9 cellular contexts compared by ENCODE assay signal in the genomic region with DNA sequence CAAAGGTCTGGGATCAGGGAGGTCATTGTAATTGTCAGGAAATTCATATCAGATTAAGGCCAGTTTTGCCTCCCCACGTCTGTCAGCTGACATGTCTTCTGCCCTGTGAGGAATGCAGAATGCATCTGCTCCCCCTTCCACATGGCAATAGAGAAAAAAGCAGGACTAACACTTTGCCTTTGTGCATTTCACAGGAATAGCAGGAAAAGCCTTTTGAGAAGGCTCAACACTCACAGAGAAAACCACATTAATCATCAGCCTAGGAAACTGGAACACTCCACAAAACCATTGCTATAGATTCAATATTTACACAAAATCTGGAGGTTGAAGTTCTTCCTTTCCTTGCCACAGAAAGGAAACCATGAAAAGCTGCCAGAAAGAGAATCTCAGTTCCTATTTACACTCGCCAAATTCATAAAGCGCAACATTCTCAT.
DNase-seq lines count a peak whose midpoint lies in the region; ATAC-seq and TF ChIP-seq lines count a peak whose summit lies in the region.
"Had no signal": no experiment of that assay in that cellular context is flagged by ENCODE, and none has a peak within 500 bp of the region (broad histone marks: within the 10 kb centered on the region; RNA-seq: fewer than 3 reads in every experiment).

No MANE protein-coding gene starts in this region.

- no peak overlapping the region for H3K4me3 ChIP-seq in A673 (ENCODE audit: low read depth, low read length, poor library complexity, severe bottlenecking)

- POLR2A ChIA-PET in A673 (lab: Charles Lee; ENCODE audit: low non-redundant PET) = no interaction called here

- ATAC-seq in GM21423 (IDR thresholded peaks at IDR 0.05; ENCODE audit: unreplicated experiment) = peak; percentile 29
- ATAC-seq in HG02763 (IDR thresholded peaks at IDR 0.05; ENCODE audit: unreplicated experiment) = no peak

- no peaks in the 10 kb centered on the region for H3K9me3 ChIP-seq in A673 (ENCODE audit: low read depth, low read length, poor library complexity, severe bottlenecking)

- TF ChIP-seq CTCF in A673 (conservative IDR thresholded peaks at IDR 0.05; ENCODE audit: low read depth, low read length) = no peak

- H3K4me1 ChIP-seq in A673 (ENCODE audit: insufficient read depth, low read length, poor library complexity, severe bottlenecking) = peaks cover 28% of the 10 kb centered on the region

- CTCF ChIA-PET in A673 (lab: Charles Lee) = interaction anchor here (0.5 kb wide), 1 partner anchor 325 kb away, joined by 5 read pairs; no protein-coding TSS in a partner anchor

- H3K36me3 ChIP-seq in A673 (ENCODE audit: insufficient read depth, low read length, poor library complexity, severe bottlenecking) = no peaks in the 10 kb centered on the region

- no TSS peak for BruUV-seq in A673 (replicated peaks; lab: Mats Ljungman, UMichigan)

- H3K27ac ChIP-seq in A673 (ENCODE audit: low read depth, low read length, poor library complexity, severe bottlenecking) = no peak overlapping the region

- intact Hi-C loops in A673 (cut with micrococcal nuclease; ENCODE audit: unreplicated experiment) = loop anchor here (10.0 kb wide), 1 partner anchor 164 kb away; the partner anchor contains the start of gene HES1

- no peaks in the 10 kb centered on the region for H3K27me3 ChIP-seq in A673 (replicated peaks; ENCODE audit: insufficient read depth, low read depth, low read length, poor library complexity)

- peak; percentile 43 for DNase-seq in CMK (ENCODE audit: low read depth)
- peak; percentile 44 for DNase-seq in M059J (ENCODE audit: low read depth)
- peak; percentile 78 for DNase-seq in glomerular endothelial cell (ENCODE audit: extremely low read depth, low read depth, low spot score)
- no peak for DNase-seq in 8988T
- no peak for DNase-seq in A673 (ENCODE audit: low spot score)
- no peak for DNase-seq in NCI-H187 (lab: John Stamatoyannopoulos, UW)
- DNase-seq: aorta had no signal

Comparison
In these comparisons a context has a peak if more than half of its experiments do, and no peak if none do; other contexts are left out.
1. DNase-seq: peak in CMK (single experiment), M059J (single experiment) and glomerular endothelial cell (single experiment); none in 8988T (single experiment), A673 (single experiment) and NCI-H187 (0 of 2).